8 cellular contexts compared by ENCODE assay signal in the genomic region with DNA sequence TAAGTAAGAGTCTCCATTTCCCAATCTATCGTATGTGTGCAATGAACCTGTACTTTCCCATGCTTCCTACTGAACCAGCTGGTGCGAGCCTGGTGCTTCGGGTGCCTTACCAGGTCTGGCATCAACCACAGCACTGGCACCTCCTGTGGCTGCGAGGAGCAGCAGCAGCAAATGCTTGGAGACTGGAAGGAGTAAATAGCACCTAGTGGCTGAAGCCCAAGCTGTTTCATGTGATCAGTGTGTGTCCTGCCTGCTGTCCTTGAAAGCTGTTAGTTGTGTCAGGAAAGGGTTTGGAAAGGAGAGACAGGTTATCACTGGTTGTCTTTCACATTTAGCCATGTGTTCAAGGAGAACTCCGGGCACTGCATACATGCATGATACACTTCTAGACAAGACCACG. TPM values are rescaled to one million over a fixed set of nuclear protein-coding genes. Genes with fewer than 3 reads are reported as not detected.
DNase-seq lines count a peak whose midpoint lies in the region; ATAC-seq, FAIRE-seq and TF ChIP-seq lines count a peak whose summit lies in the region.

No MANE protein-coding gene starts in this region.

- no peak overlapping the region for H3K4me2 ChIP-seq in H1 (ENCODE audit: insufficient read depth in 1 of 2, low read depth in 2 of 2, low read length in 2 of 2)

- peak; percentile 90 for FAIRE-seq in H1 (lab: Jason Lieb, UNC)
- FAIRE-seq in pancreas (lab: Jason Lieb, UNC), result no peak

- H3K27me3 ChIP-seq in H1 (replicated peaks in 1 of 4; ENCODE audit: control insufficient read depth in 3 of 4, extremely low read depth in 1 of 4, insufficient read depth in 3 of 4, low read length in 3 of 4), result no peaks in the 10 kb centered on the region
- no peaks in the 10 kb centered on the region for H3K27me3 ChIP-seq in pancreas
- peaks cover 0 to 12% (median 0%) of the 10 kb centered on the region in 7 donors for H3K27me3 ChIP-seq in spleen (replicated peaks in 1 of 7)

- TF ChIP-seq RAD21 in H1 (IDR thresholded peaks at IDR 0.05 in 1 of 2, conservative IDR thresholded peaks at IDR 0.05 in 1 of 2; ENCODE audit: low read depth in 2 of 2, low read length in 2 of 2), result peak; percentile 44 to 57

- H3K23ac ChIP-seq in H1 (ENCODE audit: insufficient read length), result no peak overlapping the region

- intact Hi-C loops in pancreas (cut with DNase I) (no loop called here), spleen (cut with DNase I; ENCODE audit: low total_unique reads) (no loop called here)

- ATAC-seq in pancreas (peak; percentile 96 to 100 (median 98)), GM18502 (IDR thresholded peaks at IDR 0.05; ENCODE audit: poor library complexity, unreplicated experiment) (no peak), GM19397 (IDR thresholded peaks at IDR 0.05; ENCODE audit: unreplicated experiment) (no peak)
- ATAC-seq in stimulated activated effector memory CD8-positive, alpha-beta T cell treated with anti-CD3 and anti-CD28 coated beads, Interleukin-12 subunit alpha, Interleukin-12 subunit beta, amount 100 ng/mL, for 72 hours, result no peak

- TF ChIP-seq CTCF in GM12864 (IDR thresholded peaks at IDR 0.05; ENCODE audit: low read depth, low read length, missing control alignments) (peak; percentile 20), H1 (IDR thresholded peaks at IDR 0.05; ENCODE audit: control extremely low read depth in 1 of 3, insufficient read depth in 1 of 3, low read depth in 1 of 3, low read length in 3 of 3) (peak; percentile 74 to 97 (median 84)), pancreas (IDR thresholded peaks at IDR 0.05) (peak in 3 of 4 donors; percentile 19 to 47 (median 27)), spleen (IDR thresholded peaks at IDR 0.05 in 8 of 11, conservative IDR thresholded peaks at IDR 0.05 in 3 of 11) (no peak)

- TF ChIP-seq EP300 in H1 (IDR thresholded peaks at IDR 0.05; ENCODE audit: borderline replicate concordance in 1 of 2, low read depth in 2 of 2, low read length in 2 of 2), result no peak

- no peak overlapping the region for H2AK5ac ChIP-seq in H1 (ENCODE audit: low read depth, low read length)

- H3K4me3 ChIP-seq in GM12864 (ENCODE audit: low read depth, low read length), result no peak overlapping the region
- no peak overlapping the region for H3K4me3 ChIP-seq in H1 (ENCODE audit: extremely low read depth in 1 of 4, insufficient read depth in 2 of 4, low read depth in 3 of 4, low read length in 4 of 4)
- H3K4me3 ChIP-seq in pancreas, result no peak overlapping the region
- H3K4me3 ChIP-seq in spleen, result no peak overlapping the region

- H2BK5ac ChIP-seq in H1 (ENCODE audit: low read depth, low read length), result no peak overlapping the region

- H3K79me1 ChIP-seq in H1 (ENCODE audit: low read depth, low read length), result no peaks in the 10 kb centered on the region

- H3K56ac ChIP-seq in H1 (replicated peaks; ENCODE audit: insufficient read length, low read depth, low read length), result no peak overlapping the region

- H3K4me1 ChIP-seq in H1 (replicated peaks in 1 of 4; ENCODE audit: control insufficient read depth in 3 of 4, insufficient read depth in 4 of 4, low read length in 3 of 4) (peaks cover 8 to 27% (median 20%) of the 10 kb centered on the region in 4 experiments), pancreas (peaks cover 0 to 3% (median 0%) of the 10 kb centered on the region in 3 donors), spleen (peaks cover 0 to 15% (median 0%) of the 10 kb centered on the region in 6 donors)

- H3K18ac ChIP-seq in H1 (ENCODE audit: extremely low read depth, low read length), result no peak overlapping the region

- no peak overlapping the region for H2BK12ac ChIP-seq in H1 (ENCODE audit: low read depth, low read length)

- H3K9ac ChIP-seq in H1 (replicated peaks in 1 of 4; ENCODE audit: extremely low read depth in 1 of 4, low read depth in 3 of 4, low read length in 3 of 4), result peak overlapping the region in 1 of 4 experiments; percentile 37; a peak in 1 of 7 replicates

- H3K36me3 Mint-ChIP-seq in stimulated activated effector memory CD8-positive, alpha-beta T cell treated with anti-CD3 and anti-CD28 coated beads, Interleukin-12 subunit alpha, Interleukin-12 subunit beta, amount 100 ng/mL, for 72 hours, result no peaks in the 10 kb centered on the region

- TF ChIP-seq POLR2A in H1 (IDR thresholded peaks at IDR 0.05; ENCODE audit: control extremely low read depth in 1 of 2, low read depth in 2 of 2, low read length in 2 of 2), result no peak
- no peak for TF ChIP-seq POLR2A in spleen (IDR thresholded peaks at IDR 0.05)

- H3K14ac ChIP-seq in H1 (ENCODE audit: insufficient read length), result no peak overlapping the region

- H3K36me3 ChIP-seq in H1 (ENCODE audit: control insufficient read depth in 2 of 4, insufficient read depth in 4 of 4, low read length in 3 of 4), result no peaks in the 10 kb centered on the region
- H3K36me3 ChIP-seq in pancreas, result no peaks in the 10 kb centered on the region
- no peaks in the 10 kb centered on the region for H3K36me3 ChIP-seq in spleen

- no peak overlapping the region for H2BK15ac ChIP-seq in H1 (ENCODE audit: low read length)

- no peak overlapping the region for H4K91ac ChIP-seq in H1 (replicated peaks; ENCODE audit: insufficient read length, low read length)

- no peaks in the 10 kb centered on the region for H3K9me3 Mint-ChIP-seq in stimulated activated effector memory CD8-positive, alpha-beta T cell treated with anti-CD3 and anti-CD28 coated beads, Interleukin-12 subunit alpha, Interleukin-12 subunit beta, amount 100 ng/mL, for 72 hours

- H4K20me1 ChIP-seq in H1 (replicated peaks in 1 of 2; ENCODE audit: control insufficient read depth in 1 of 2, insufficient read depth in 2 of 2, low read length in 2 of 2), result no peaks in the 10 kb centered on the region

- H3K27ac Mint-ChIP-seq in stimulated activated effector memory CD8-positive, alpha-beta T cell treated with anti-CD3 and anti-CD28 coated beads, Interleukin-12 subunit alpha, Interleukin-12 subunit beta, amount 100 ng/mL, for 72 hours, result no peak overlapping the region

- no peak for DNase-seq in GM12864 (ENCODE audit: low read depth)
- peak; percentile 52 for DNase-seq in NCI-H2196 treated with DMSO at 0.1 percent for 48 hours (lab: John Stamatoyannopoulos, UW; ENCODE audit: unreplicated experiment)
- DNase-seq in H1 (ENCODE audit: low read depth in 1 of 2, low spot score in 2 of 2), result no peak
- DNase-seq in pancreas, result peak; percentile 71 to 86 (median 75)
- no peak for DNase-seq in stimulated activated effector memory CD8-positive, alpha-beta T cell treated with anti-CD3 and anti-CD28 coated beads, Interleukin-12 subunit alpha, Interleukin-12 subunit beta, amount 100 ng/mL, for 72 hours (ENCODE audit: low spot score in 2 of 2)
- no peak for DNase-seq in spleen

- H3K27ac ChIP-seq in H1 (ENCODE audit: low read depth, low read length) (no peak overlapping the region), pancreas (no peak overlapping the region), spleen (no peak overlapping the region)

- CTCF ChIA-PET in H1 (lab: Charles Lee; ENCODE audit: partially characterized antibody), result interaction anchor here (0.5 to 6.9 kb wide), 22 partner anchors 10 to 137 kb away, joined by 3 to 56 read pairs (median 4); no protein-coding TSS in a partner anchor

- POLR2A ChIA-PET in H1 (lab: Charles Lee; ENCODE audit: partially characterized antibody), result interaction anchor here (1.0 to 1.6 kb wide), 4 partner anchors 9 to 31 kb away, joined by 3 to 6 read pairs (median 4); no protein-coding TSS in a partner anchor

- 72% methylated on average over 6 of the region's 6 CpGs; no CpG with 5 or more reads in 1 of the 2 experiments for WGBS in H1 (ENCODE audit: extremely low coverage in 1 of 2, insufficient coverage in 1 of 2, insufficient read length in 1 of 2, insufficient replicate concordance in 2 of 2, low coverage in 1 of 2, low lambda C conversion rate in 2 of 2, missing lambda C conversion rate in 1 of 2), 2 experiments
- 17 to 20% methylated on average over 6 of the region's 6 CpGs for WGBS in pancreas, 2 donors
- WGBS in spleen, 5 donors, result 57 to 77% (median 62%) methylated on average over 6 of the region's 6 CpGs

- H3K23me2 ChIP-seq in H1 (ENCODE audit: low read depth, low read length), result no peaks in the 10 kb centered on the region

- H4K5ac ChIP-seq in H1 (ENCODE audit: insufficient read length, low read depth, low read length), result no peak overlapping the region

- H2BK120ac ChIP-seq in H1 (replicated peaks; ENCODE audit: low read depth, low read length), result no peak overlapping the region

- H3K79me2 ChIP-seq in H1 (ENCODE audit: control insufficient read depth in 1 of 2, insufficient read depth in 2 of 2, low read length in 2 of 2), result no peaks in the 10 kb centered on the region

- no peak overlapping the region for H3K4me3 Mint-ChIP-seq in stimulated activated effector memory CD8-positive, alpha-beta T cell treated with anti-CD3 and anti-CD28 coated beads, Interleukin-12 subunit alpha, Interleukin-12 subunit beta, amount 100 ng/mL, for 72 hours

- H2BK20ac ChIP-seq in H1 (ENCODE audit: low read length), result no peak overlapping the region

- no peak overlapping the region for H2AFZ ChIP-seq in H1 (ENCODE audit: low read length)

- H3K9me3 ChIP-seq in H1 (ENCODE audit: insufficient read depth in 2 of 2, low read depth in 1 of 2, low read length in 1 of 2), result no peaks in the 10 kb centered on the region
- no peaks in the 10 kb centered on the region for H3K9me3 ChIP-seq in pancreas
- no peaks in the 10 kb centered on the region for H3K9me3 ChIP-seq in spleen

- H4K8ac ChIP-seq in H1 (ENCODE audit: extremely low read depth, insufficient read depth, low read length), result no peak overlapping the region

- no peak overlapping the region for H3K4ac ChIP-seq in H1 (replicated peaks; ENCODE audit: insufficient read length, low read depth, low read length)

- H3K4me1 Mint-ChIP-seq in stimulated activated effector memory CD8-positive, alpha-beta T cell treated with anti-CD3 and anti-CD28 coated beads, Interleukin-12 subunit alpha, Interleukin-12 subunit beta, amount 100 ng/mL, for 72 hours, result no peaks in the 10 kb centered on the region

RNA-seq across cellular contexts. Expression of gene PCOLCE2, which starts 31.8 kb away (rescaled TPM):
- 11.6 and 12.6 TPM in 2 replicates for total RNA-seq in H1 (2021; fragmentation: NEBNext Ultra II Directional; extraction: Animal tissue kit (Norgen Biotek cat#: 25700))
- polyA plus RNA-seq in H1 (2011; rRNA removed) (9.4 and 11.1 TPM in 2 replicates), pancreas (1 to 10 TPM in 1 of 2 donors, under 1 TPM in 1; 0.68 to 2.5 TPM), spleen (10 to 100 TPM in 1 of 3 donors, 1 to 10 TPM in 2; 8.9 to 18.2 (median 9.1) TPM)
- polyA plus RNA-seq in H1 (2011; cell fraction: cytosol; rRNA removed), result 12.1 TPM
- polyA plus RNA-seq in H1 (2011; cell fraction: nucleus; rRNA removed), result 19.0 TPM
- polyA plus RNA-seq in H1 (2012, experiment 1 of 2), result 10.8 to 18.7 TPM (median 12.4 TPM) in 4 replicates
- 4.8 TPM for polyA plus RNA-seq in H1 (2012, experiment 2 of 2)
- polyA plus RNA-seq in H1 (2013, experiment 1 of 2), result 11.2 TPM
- 11.5 TPM for polyA plus RNA-seq in H1 (2013, experiment 2 of 2)
- 19.1 and 25.5 TPM in 2 replicates for polyA minus RNA-seq in H1 (2011; rRNA and poly(A)+ RNA removed)
- 11.7 TPM for polyA minus RNA-seq in H1 (2011; cell fraction: cytosol; rRNA and poly(A)+ RNA removed)
- 28.9 TPM for polyA minus RNA-seq in H1 (2011; cell fraction: nucleus; rRNA and poly(A)+ RNA removed)
- total RNA-seq in pancreas (1 to 10 TPM in 2 of 6 donors, under 1 TPM in 4; 0.23 to 2.3 (median 0.61) TPM), spleen (1 to 10 TPM; 1.8 to 8.4 (median 4.9) TPM)

Comparison
In these comparisons a context has a peak if more than half of its experiments do, and no peak if none do; other contexts are left out.
1. DNase-seq: peak in NCI-H2196 treated with DMSO at 0.1 percent for 48 hours (single experiment) and pancreas (6 of 6); none in GM12864 (single experiment), H1 (0 of 2), stimulated activated effector memory CD8-positive, alpha-beta T cell treated with anti-CD3 and anti-CD28 coated beads, Interleukin-12 subunit alpha, Interleukin-12 subunit beta, amount 100 ng/mL, for 72 hours (0 of 2) and spleen (single experiment).
2. CTCF ChIP-seq: peak in GM12864 (single experiment), H1 (3 of 3) and pancreas (3 of 4); none in spleen (0 of 11).
3. ATAC-seq: peak in pancreas (4 of 4); none in stimulated activated effector memory CD8-positive, alpha-beta T cell treated with anti-CD3 and anti-CD28 coated beads, Interleukin-12 subunit alpha, Interleukin-12 subunit beta, amount 100 ng/mL, for 72 hours (single experiment), GM18502 (single experiment) and GM19397 (single experiment).